10 cellular contexts compared by ENCODE assay signal in the genomic region with DNA sequence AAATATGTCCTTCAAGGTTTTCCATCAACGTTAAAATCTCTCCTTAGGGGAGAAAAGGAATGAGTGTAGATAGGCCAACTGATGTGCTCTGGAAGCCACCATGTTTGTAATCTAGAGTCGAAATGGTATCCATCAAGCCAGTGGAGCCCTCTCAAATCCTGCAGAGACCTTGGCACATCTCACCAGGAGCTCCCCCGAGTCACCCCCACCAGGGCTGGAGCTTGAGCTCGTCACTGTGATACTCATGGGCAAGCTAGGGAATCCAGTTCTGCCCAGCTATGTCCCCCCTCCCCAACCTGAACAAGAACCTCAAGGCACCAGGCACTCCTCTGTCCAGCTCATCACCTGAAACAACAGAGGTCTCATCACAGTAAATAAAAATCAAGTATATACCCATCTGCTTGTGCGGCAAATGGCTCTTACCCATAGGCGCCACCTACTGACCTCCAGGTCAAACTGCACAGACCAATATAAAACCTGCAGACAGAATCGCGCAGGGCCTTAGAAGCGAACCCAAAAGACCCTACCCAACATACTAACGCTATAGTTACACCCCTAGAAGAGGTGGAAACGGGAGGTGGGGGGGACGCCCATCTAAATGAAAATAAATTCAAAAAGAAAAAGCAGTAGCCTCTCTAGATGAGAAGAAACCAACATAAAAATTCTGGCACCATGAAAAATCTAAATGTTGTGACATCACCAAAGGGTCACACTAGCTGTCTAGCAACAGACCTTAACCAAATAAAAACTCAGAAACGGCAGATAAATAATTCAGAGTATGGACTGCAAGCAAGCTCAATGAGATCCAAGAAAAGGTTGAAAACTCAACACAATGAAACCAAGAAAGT.
A peak's percentile ranks its signal among the peaks of the same experiment; 100 is the strongest.
DNase-seq lines count a peak whose midpoint lies in the region; ATAC-seq and TF ChIP-seq lines count a peak whose summit lies in the region.
"Had no signal": no experiment of that assay in that cellular context is flagged by ENCODE, and none has a peak within 500 bp of the region (broad histone marks: within the 10 kb centered on the region; RNA-seq: fewer than 3 reads in every experiment).

No MANE protein-coding gene starts in this region.

- H3K27ac Mint-ChIP-seq in stimulated activated memory B cell treated with anti-CD40 and anti-IgM and Interleukin-4, amounts not matched to agents 10 μg/mL and 1 μg/mL and 100 μg/mL, for 72 hours, result no peak overlapping the region
- H3K27ac Mint-ChIP-seq: CD8-positive, alpha-beta T cell had no signal

- no peaks in the 10 kb centered on the region for H3K4me1 ChIP-seq in RWPE2 (ENCODE audit: insufficient read depth, poor library complexity, severe bottlenecking)
- H3K4me1 ChIP-seq in colonic mucosa, result no peaks in the 10 kb centered on the region

- H3K27ac ChIP-seq in RWPE2 (ENCODE audit: poor library complexity, severe bottlenecking) (no peak overlapping the region), colonic mucosa (no peak overlapping the region)
- H3K27ac ChIP-seq: skin epidermis had no signal

- peaks cover 10% of the 10 kb centered on the region for H3K9me3 Mint-ChIP-seq in stimulated activated memory B cell treated with anti-CD40 and anti-IgM and Interleukin-4, amounts not matched to agents 10 μg/mL and 1 μg/mL and 100 μg/mL, for 72 hours

- H3K4me3 ChIP-seq in RWPE2 (ENCODE audit: severe bottlenecking), result no peak overlapping the region
- no peak overlapping the region for H3K4me3 ChIP-seq in fibroblast of villous mesenchyme (ENCODE audit: low read depth, low read length)
- H3K4me3 ChIP-seq in colonic mucosa, result no peak overlapping the region
- H3K4me3 ChIP-seq: skin epidermis had no signal

- TF ChIP-seq CTCF in RWPE2 (IDR thresholded peaks at IDR 0.05; ENCODE audit: poor library complexity, severe bottlenecking) (peak; percentile 43), fibroblast of villous mesenchyme (IDR thresholded peaks at IDR 0.05; ENCODE audit: insufficient read depth, low read depth, low read length) (peak; percentile 74), colonic mucosa (IDR thresholded peaks at IDR 0.05) (no peak)

- H3K4me1 Mint-ChIP-seq in stimulated activated memory B cell treated with anti-CD40 and anti-IgM and Interleukin-4, amounts not matched to agents 10 μg/mL and 1 μg/mL and 100 μg/mL, for 72 hours, result peaks cover 30% of the 10 kb centered on the region

- H3K36me3 ChIP-seq in RWPE2 (ENCODE audit: low read depth), result no peaks in the 10 kb centered on the region
- no peaks in the 10 kb centered on the region for H3K36me3 ChIP-seq in colonic mucosa

- H3K4me3 Mint-ChIP-seq in stimulated activated memory B cell treated with anti-CD40 and anti-IgM and Interleukin-4, amounts not matched to agents 10 μg/mL and 1 μg/mL and 100 μg/mL, for 72 hours, result no peak overlapping the region
- H3K4me3 Mint-ChIP-seq: CD8-positive, alpha-beta T cell had no signal

- no peaks in the 10 kb centered on the region for H3K9me3 ChIP-seq in RWPE2 (ENCODE audit: severe bottlenecking)
- no peaks in the 10 kb centered on the region for H3K9me3 ChIP-seq in colonic mucosa

- no peaks in the 10 kb centered on the region for H3K27me3 Mint-ChIP-seq in stimulated activated memory B cell treated with anti-CD40 and anti-IgM and Interleukin-4, amounts not matched to agents 10 μg/mL and 1 μg/mL and 100 μg/mL, for 72 hours

- ATAC-seq in HG03025 (IDR thresholded peaks at IDR 0.05; ENCODE audit: low FRiP score, unreplicated experiment), result peak; percentile 58
- ATAC-seq in RWPE2 (ENCODE audit: low read depth), result no peak
- peak; percentile 41 for ATAC-seq in stimulated activated memory B cell treated with anti-CD40 and anti-IgM and Interleukin-4, amounts not matched to agents 10 μg/mL and 1 μg/mL and 100 μg/mL, for 72 hours
- ATAC-seq: CD8-positive, alpha-beta T cell had no signal

- H3K9ac ChIP-seq in colonic mucosa (ENCODE audit: low read depth in 2 of 2, low read length in 2 of 2), result no peak overlapping the region

- intact Hi-C loops in colonic mucosa (cut with DNase I), result no loop called here

- peaks cover 18% of the 10 kb centered on the region for H3K36me3 Mint-ChIP-seq in stimulated activated memory B cell treated with anti-CD40 and anti-IgM and Interleukin-4, amounts not matched to agents 10 μg/mL and 1 μg/mL and 100 μg/mL, for 72 hours

- peak; percentile 2 to 15 for DNase-seq in SHP77 (lab: John Stamatoyannopoulos, UW)
- DNase-seq in SHP77 treated with DMSO at 0.1 percent for 48 hours (lab: John Stamatoyannopoulos, UW), result no peak
- DNase-seq in RWPE2 (ENCODE audit: low spot score), result no peak
- DNase-seq in fibroblast of villous mesenchyme (ENCODE audit: low read depth), result peak; percentile 39
- no peak for DNase-seq in colonic mucosa
- DNase-seq in HuH-7.5 (ENCODE audit: low spot score), result no peak

- H3K27me3 ChIP-seq in RWPE2 (ENCODE audit: insufficient read depth, poor library complexity, severe bottlenecking), result no peaks in the 10 kb centered on the region
- no peaks in the 10 kb centered on the region for H3K27me3 ChIP-seq in colonic mucosa

Comparison
In these comparisons a context has a peak if more than half of its experiments do, and no peak if none do; other contexts are left out.
1. DNase-seq: peak in SHP77 (2 of 2) and fibroblast of villous mesenchyme (single experiment); none in SHP77 treated with DMSO at 0.1 percent for 48 hours (single experiment), RWPE2 (single experiment), colonic mucosa (single experiment) and HuH-7.5 (single experiment).